ENCODE assay signal across 1 cellular context in genomic region chr21:34082769-34083168, GRCh38.
TF ChIP-seq lines count a peak whose summit lies in the region.

No MANE protein-coding gene starts in this region.

TF ChIP-seq in GM12878, 131 proteins besides CTCF, POLR2A, EP300 and RAD21:
- TF ChIP-seq, protein P1, sequence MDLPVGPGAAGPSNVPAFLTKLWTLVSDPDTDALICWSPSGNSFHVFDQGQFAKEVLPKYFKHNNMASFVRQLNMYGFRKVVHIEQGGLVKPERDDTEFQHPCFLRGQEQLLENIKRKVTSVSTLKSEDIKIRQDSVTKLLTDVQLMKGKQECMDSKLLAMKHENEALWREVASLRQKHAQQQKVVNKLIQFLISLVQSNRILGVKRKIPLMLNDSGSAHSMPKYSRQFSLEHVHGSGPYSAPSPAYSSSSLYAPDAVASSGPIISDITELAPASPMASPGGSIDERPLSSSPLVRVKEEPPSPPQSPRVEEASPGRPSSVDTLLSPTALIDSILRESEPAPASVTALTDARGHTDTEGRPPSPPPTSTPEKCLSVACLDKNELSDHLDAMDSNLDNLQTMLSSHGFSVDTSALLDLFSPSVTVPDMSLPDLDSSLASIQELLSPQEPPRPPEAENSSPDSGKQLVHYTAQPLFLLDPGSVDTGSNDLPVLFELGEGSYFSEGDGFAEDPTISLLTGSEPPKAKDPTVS (IDR thresholded peaks at IDR 0.05; ENCODE audit: low read depth, low read length) = no peak
- TF ChIP-seq FOS (IDR thresholded peaks at IDR 0.05; ENCODE audit: borderline replicate concordance, extremely low read depth, insufficient read length) (no peak), POLR2AphosphoS2 (IDR thresholded peaks at IDR 0.05; ENCODE audit: low read depth, low read length) (no peak), CEBPB (IDR thresholded peaks at IDR 0.05; ENCODE audit: borderline replicate concordance in 1 of 2, low read depth in 2 of 2, low read length in 2 of 2) (no peak), ZZZ3 (IDR thresholded peaks at IDR 0.05; ENCODE audit: control insufficient read depth, insufficient read length, low read depth) (no peak), ZNF687 (IDR thresholded peaks at IDR 0.05) (no peak), NRF1 (conservative IDR thresholded peaks at IDR 0.05; ENCODE audit: low read depth, low read length) (no peak)
- TF ChIP-seq, protein P2, sequence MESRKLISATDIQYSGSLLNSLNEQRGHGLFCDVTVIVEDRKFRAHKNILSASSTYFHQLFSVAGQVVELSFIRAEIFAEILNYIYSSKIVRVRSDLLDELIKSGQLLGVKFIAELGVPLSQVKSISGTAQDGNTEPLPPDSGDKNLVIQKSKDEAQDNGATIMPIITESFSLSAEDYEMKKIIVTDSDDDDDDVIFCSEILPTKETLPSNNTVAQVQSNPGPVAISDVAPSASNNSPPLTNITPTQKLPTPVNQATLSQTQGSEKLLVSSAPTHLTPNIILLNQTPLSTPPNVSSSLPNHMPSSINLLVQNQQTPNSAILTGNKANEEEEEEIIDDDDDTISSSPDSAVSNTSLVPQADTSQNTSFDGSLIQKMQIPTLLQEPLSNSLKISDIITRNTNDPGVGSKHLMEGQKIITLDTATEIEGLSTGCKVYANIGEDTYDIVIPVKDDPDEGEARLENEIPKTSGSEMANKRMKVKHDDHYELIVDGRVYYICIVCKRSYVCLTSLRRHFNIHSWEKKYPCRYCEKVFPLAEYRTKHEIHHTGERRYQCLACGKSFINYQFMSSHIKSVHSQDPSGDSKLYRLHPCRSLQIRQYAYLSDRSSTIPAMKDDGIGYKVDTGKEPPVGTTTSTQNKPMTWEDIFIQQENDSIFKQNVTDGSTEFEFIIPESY (IDR thresholded peaks at IDR 0.05) = no peak
